ENCODE assay signal across 27 cellular contexts in the genomic region with DNA sequence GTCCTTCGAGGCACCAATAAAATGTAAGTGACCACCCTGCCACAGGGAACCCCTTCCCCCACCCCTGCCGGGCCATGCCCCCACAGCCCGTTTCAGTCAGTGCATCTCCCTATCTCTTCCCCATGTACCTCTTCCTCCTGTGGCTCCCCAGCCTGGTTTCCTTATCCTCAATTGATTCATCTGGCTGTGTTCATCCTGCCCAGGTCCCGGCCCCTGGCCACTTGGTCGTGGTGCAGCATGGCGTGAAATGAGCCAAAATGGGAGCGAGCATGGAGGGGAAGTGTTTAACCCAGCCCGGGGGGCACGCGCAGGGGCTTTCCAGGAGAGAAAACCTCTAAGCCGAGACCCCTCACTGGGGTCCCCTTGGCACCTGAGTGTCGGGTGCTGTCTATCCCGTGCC. TPM values are rescaled to one million over a fixed set of nuclear protein-coding genes. Genes with fewer than 3 reads are reported as not detected.
DNase-seq lines count a peak whose midpoint lies in the region; ATAC-seq and TF ChIP-seq lines count a peak whose summit lies in the region.
"Had no signal": no experiment of that assay in that cellular context is flagged by ENCODE, and none has a peak within 500 bp of the region (broad histone marks: within the 10 kb centered on the region; RNA-seq: fewer than 3 reads in every experiment).

No MANE protein-coding gene starts in this region.

- no peaks in the 10 kb centered on the region for H3K27me3 ChIP-seq in osteoblast (ENCODE audit: insufficient read depth, low read length)
- H3K27me3 ChIP-seq: foreskin keratinocyte, tibial artery had no signal

- no peaks in the 10 kb centered on the region for H3K9me3 Mint-ChIP-seq in activated naive CD4-positive, alpha-beta T cell treated with anti-CD3 and anti-CD28 coated beads for 36 hours
- H3K9me3 Mint-ChIP-seq in chondrocyte (ENCODE audit: low read depth): no peaks in the 10 kb centered on the region
- H3K9me3 Mint-ChIP-seq: activated CD4-positive, alpha-beta memory T cell treated with anti-CD3 and anti-CD28 coated beads for 36 hours; natural killer cell; stimulated activated naive CD8-positive, alpha-beta T cell treated with anti-CD3 and anti-CD28 coated beads, Interleukin-15, Interleukin-2, amounts not matched to agents 100 ng/mL and 50 ng/mL, for 24 hours; WTC11 had no signal

- POLR2A ChIA-PET in HEK293 (lab: Yijun Ruan, JAX): no interaction called here

- no peak overlapping the region for H3K27ac ChIP-seq in HEK293 (ENCODE audit: extremely low read depth, low read depth, low read length)
- no peak overlapping the region for H3K27ac ChIP-seq in osteoblast (ENCODE audit: low read depth, low read length)
- H3K27ac ChIP-seq: foreskin keratinocyte, tibial artery had no signal

- CTCF ChIA-PET in activated naive CD4-positive, alpha-beta T cell treated with anti-CD3 and anti-CD28 coated beads for 36 hours (lab: Charles Lee): interaction anchor here (0.8 to 3.0 kb wide), 3 partner anchors 10 to 13 kb away, joined by 4 to 9 read pairs (median 6); no protein-coding TSS in a partner anchor
- CTCF ChIA-PET in HEK293 (lab: Yijun Ruan, JAX): interaction anchor here (1.3 to 25.7 kb wide), 3 partner anchors 13 to 61 kb away, joined by 5 to 1204 read pairs (median 5); a partner anchor contains a TSS

- peak overlapping the region; percentile 46 for H3K27ac Mint-ChIP-seq in activated naive CD4-positive, alpha-beta T cell treated with anti-CD3 and anti-CD28 coated beads for 36 hours
- H3K27ac Mint-ChIP-seq in chondrocyte (ENCODE audit: unreplicated experiment): peak overlapping the region; percentile 49
- H3K27ac Mint-ChIP-seq: WTC11 had no signal

- peaks cover 6% of the 10 kb centered on the region for H4K20me1 ChIP-seq in osteoblast (ENCODE audit: insufficient read depth, low read length)

- peak overlapping the region; percentile 15 for H3K4me3 Mint-ChIP-seq in activated naive CD4-positive, alpha-beta T cell treated with anti-CD3 and anti-CD28 coated beads for 36 hours
- no peak overlapping the region for H3K4me3 Mint-ChIP-seq in chondrocyte (ENCODE audit: unreplicated experiment)
- H3K4me3 Mint-ChIP-seq: activated CD4-positive, alpha-beta memory T cell treated with anti-CD3 and anti-CD28 coated beads for 36 hours; natural killer cell; WTC11 had no signal

- peaks cover 47% of the 10 kb centered on the region for H3K79me2 ChIP-seq in osteoblast (ENCODE audit: insufficient read depth, low read length)

- H3K4me3 ChIP-seq in HEK293 (ENCODE audit: low read depth, low read length) (no peak overlapping the region), osteoblast (ENCODE audit: insufficient read depth, low read length) (no peak overlapping the region)
- H3K4me3 ChIP-seq: GM12878, tibial artery had no signal

- H3K27me3 Mint-ChIP-seq in activated naive CD4-positive, alpha-beta T cell treated with anti-CD3 and anti-CD28 coated beads for 36 hours (ENCODE audit: low read depth): no peaks in the 10 kb centered on the region
- no peaks in the 10 kb centered on the region for H3K27me3 Mint-ChIP-seq in chondrocyte (ENCODE audit: low read depth)
- H3K27me3 Mint-ChIP-seq: activated CD4-positive, alpha-beta memory T cell treated with anti-CD3 and anti-CD28 coated beads for 36 hours; stimulated activated naive CD8-positive, alpha-beta T cell treated with anti-CD3 and anti-CD28 coated beads, Interleukin-15, Interleukin-2, amounts not matched to agents 100 ng/mL and 50 ng/mL, for 24 hours had no signal

- no peak overlapping the region for H2AFZ ChIP-seq in osteoblast (ENCODE audit: low read length)

- ATAC-seq in HG02970 (IDR thresholded peaks at IDR 0.05; ENCODE audit: low FRiP score, unreplicated experiment): no peak
- ATAC-seq: GM12878, left lobe of liver, natural killer cell, sciatic nerve, WTC11 had no signal

- TF ChIP-seq CTCF in HEK293 (tag by site-specific recombination; IDR thresholded peaks at IDR 0.05) (no peak), chondrocyte (IDR thresholded peaks at IDR 0.05) (no peak), osteoblast (IDR thresholded peaks at IDR 0.05; ENCODE audit: extremely low read depth, low read depth, low read length) (no peak)

- no peaks in the 10 kb centered on the region for H3K4me1 ChIP-seq in HEK293 (ENCODE audit: control insufficient read depth, insufficient read depth, low read length)
- H3K4me1 ChIP-seq in osteoblast (ENCODE audit: insufficient read depth, low read length): peaks cover 25% of the 10 kb centered on the region
- H3K4me1 ChIP-seq: foreskin keratinocyte had no signal

- peaks cover 20% of the 10 kb centered on the region for H3K4me1 Mint-ChIP-seq in activated naive CD4-positive, alpha-beta T cell treated with anti-CD3 and anti-CD28 coated beads for 36 hours (ENCODE audit: low read depth)
- peaks cover 27% of the 10 kb centered on the region for H3K4me1 Mint-ChIP-seq in chondrocyte (ENCODE audit: low read depth)

- peaks cover 47% of the 10 kb centered on the region for H3K36me3 Mint-ChIP-seq in activated naive CD4-positive, alpha-beta T cell treated with anti-CD3 and anti-CD28 coated beads for 36 hours (ENCODE audit: low read depth)
- peaks cover 52% of the 10 kb centered on the region for H3K36me3 Mint-ChIP-seq in chondrocyte (ENCODE audit: low read depth)
- H3K36me3 Mint-ChIP-seq: natural killer cell had no signal

- no peak for DNase-seq in activated naive CD4-positive, alpha-beta T cell treated with anti-CD3 and anti-CD28 coated beads for 36 hours
- DNase-seq in activated naive CD4-positive, alpha-beta T cell treated with anti-CD3 and anti-CD28 coated beads, Interleukin-2, amount 50 U/mL, for 16 hours: no peak
- DNase-seq in chondrocyte (ENCODE audit: low spot score): no peak
- DNase-seq in osteoblast (ENCODE audit: insufficient read length, low spot score, missing footprints): peak; percentile 6
- no peak for DNase-seq in NCI-H748 (lab: John Stamatoyannopoulos, UW; ENCODE audit: unreplicated experiment)
- no peak for DNase-seq in NCI-H2107 (lab: John Stamatoyannopoulos, UW)
- DNase-seq: ACHN; activated CD4-positive, alpha-beta memory T cell treated with anti-CD3 and anti-CD28 coated beads for 36 hours; activated T-cell treated with anti-CD3 and anti-CD28 coated beads for 4 hours; DND-41; effector CD4-positive, alpha-beta T cell; natural killer cell; NCI-H1092; NCI-H187 treated with DMSO at 0.1 percent for 48 hours; NCI-H2227 treated with DMSO at 0.1 percent for 48 hours; NCI-H748 treated with DMSO at 0.1 percent for 48 hours; RPMI8226; SK-N-SH; tibial artery had no signal

- H3K4me2 ChIP-seq in osteoblast (ENCODE audit: insufficient read depth, low read length): no peak overlapping the region
- H3K4me2 ChIP-seq: SK-N-SH had no signal

- intact Hi-C loops in activated naive CD4-positive, alpha-beta T cell treated with anti-CD3 and anti-CD28 coated beads for 36 hours (cut with micrococcal nuclease): no loop called here

- H3K36me3 ChIP-seq in HEK293 (ENCODE audit: control insufficient read depth in 2 of 2, insufficient read depth in 1 of 2, low read length in 2 of 2): peaks cover 23 to 78% of the 10 kb centered on the region in 2 experiments
- peaks cover 78% of the 10 kb centered on the region for H3K36me3 ChIP-seq in osteoblast (ENCODE audit: insufficient read depth, low read length)

- H3K9me3 ChIP-seq in HEK293 (ENCODE audit: control insufficient read depth, insufficient read depth, low read depth, low read length): no peaks in the 10 kb centered on the region
- H3K9me3 ChIP-seq in osteoblast (ENCODE audit: low read depth, low read length): no peaks in the 10 kb centered on the region
- H3K9me3 ChIP-seq: SK-N-SH, tibial artery had no signal

TF ChIP-seq in HEK293, 187 proteins besides CTCF, POLR2A, EP300 and RAD21:
- TF ChIP-seq TCF7L2 (IDR thresholded peaks at IDR 0.05; ENCODE audit: borderline replicate concordance, low read depth, low read length) (no peak), SETDB1 (IDR thresholded peaks at IDR 0.05; ENCODE audit: insufficient read length, low read length) (no peak), ZFP41 (tag by site-specific recombination; IDR thresholded peaks at IDR 0.05; ENCODE audit: borderline replicate concordance) (no peak), ZNF510 (tag by site-specific recombination; IDR thresholded peaks at IDR 0.05; ENCODE audit: insufficient replicate concordance) (no peak)
- TF ChIP-seq, protein P1, sequence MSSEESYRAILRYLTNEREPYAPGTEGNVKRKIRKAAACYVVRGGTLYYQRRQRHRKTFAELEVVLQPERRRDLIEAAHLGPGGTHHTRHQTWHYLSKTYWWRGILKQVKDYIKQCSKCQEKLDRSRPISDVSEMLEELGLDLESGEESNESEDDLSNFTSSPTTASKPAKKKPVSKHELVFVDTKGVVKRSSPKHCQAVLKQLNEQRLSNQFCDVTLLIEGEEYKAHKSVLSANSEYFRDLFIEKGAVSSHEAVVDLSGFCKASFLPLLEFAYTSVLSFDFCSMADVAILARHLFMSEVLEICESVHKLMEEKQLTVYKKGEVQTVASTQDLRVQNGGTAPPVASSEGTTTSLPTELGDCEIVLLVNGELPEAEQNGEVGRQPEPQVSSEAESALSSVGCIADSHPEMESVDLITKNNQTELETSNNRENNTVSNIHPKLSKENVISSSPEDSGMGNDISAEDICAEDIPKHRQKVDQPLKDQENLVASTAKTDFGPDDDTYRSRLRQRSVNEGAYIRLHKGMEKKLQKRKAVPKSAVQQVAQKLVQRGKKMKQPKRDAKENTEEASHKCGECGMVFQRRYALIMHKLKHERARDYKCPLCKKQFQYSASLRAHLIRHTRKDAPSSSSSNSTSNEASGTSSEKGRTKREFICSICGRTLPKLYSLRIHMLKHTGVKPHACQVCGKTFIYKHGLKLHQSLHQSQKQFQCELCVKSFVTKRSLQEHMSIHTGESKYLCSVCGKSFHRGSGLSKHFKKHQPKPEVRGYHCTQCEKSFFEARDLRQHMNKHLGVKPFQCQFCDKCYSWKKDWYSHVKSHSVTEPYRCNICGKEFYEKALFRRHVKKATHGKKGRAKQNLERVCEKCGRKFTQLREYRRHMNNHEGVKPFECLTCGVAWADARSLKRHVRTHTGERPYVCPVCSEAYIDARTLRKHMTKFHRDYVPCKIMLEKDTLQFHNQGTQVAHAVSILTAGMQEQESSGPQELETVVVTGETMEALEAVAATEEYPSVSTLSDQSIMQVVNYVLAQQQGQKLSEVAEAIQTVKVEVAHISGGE (tag by site-specific recombination; conservative IDR thresholded peaks at IDR 0.05; ENCODE audit: low read depth): peak; percentile 34; the same call in 1 of the 2 replicates

RNA-seq across cellular contexts. Expression of a gene that starts 35.9 kb away (rescaled TPM):
- 10 to 100 TPM; 67.3 to 69.4 TPM for total RNA-seq in activated naive CD4-positive, alpha-beta T cell treated with anti-CD3 and anti-CD28 coated beads for 36 hours
- total RNA-seq in chondrocyte: 228 to 277 TPM (median 269 TPM) in 3 replicates
- total RNA-seq in osteoblast: 85.8 and 91.1 TPM in 2 replicates

RNA-seq across cellular contexts. Expression of a gene that starts 55.0 kb away (rescaled TPM):
- 1 to 10 TPM; 1.8 to 2.4 TPM for total RNA-seq in activated naive CD4-positive, alpha-beta T cell treated with anti-CD3 and anti-CD28 coated beads for 36 hours
- total RNA-seq in chondrocyte (7.7 to 73.7 TPM (median 9.0 TPM) in 3 replicates), osteoblast (56.3 and 82.5 TPM in 2 replicates)
